14 cellular contexts compared by ENCODE assay signal in the genomic region with DNA sequence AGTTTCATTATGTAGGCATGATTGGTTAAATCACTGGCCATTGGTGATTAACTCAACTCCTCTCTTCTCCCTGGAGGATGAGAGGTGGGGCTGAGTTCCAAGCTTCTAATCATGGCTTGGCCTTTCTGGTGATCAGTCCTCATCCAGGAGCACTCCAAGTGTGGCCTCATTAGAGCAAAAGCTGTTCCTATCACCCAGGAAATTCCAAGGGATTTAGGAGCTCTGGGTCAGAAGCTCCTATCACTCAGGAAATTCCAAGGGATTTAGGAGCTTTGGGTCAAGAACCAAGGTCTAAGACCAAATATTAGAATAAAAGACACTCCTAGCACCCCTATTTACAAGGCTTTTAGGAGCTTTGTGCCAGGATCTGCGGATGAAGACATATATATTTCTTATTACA.
DNase-seq lines count a peak whose midpoint lies in the region; ATAC-seq and TF ChIP-seq lines count a peak whose summit lies in the region.
"Had no signal": no experiment of that assay in that cellular context is flagged by ENCODE, and none has a peak within 500 bp of the region (broad histone marks: within the 10 kb centered on the region; RNA-seq: fewer than 3 reads in every experiment).

No MANE protein-coding gene starts in this region.

- no peaks in the 10 kb centered on the region for H3F3A ChIP-seq in smooth muscle cell (ENCODE audit: low read depth)

- no peaks in the 10 kb centered on the region for H3K9me3 ChIP-seq in MG63
- no peaks in the 10 kb centered on the region for H3K9me3 ChIP-seq in smooth muscle cell (replicated peaks; ENCODE audit: low read depth)
- H3K9me3 ChIP-seq: BLaER1, HAP-1 had no signal

- H3K4me3 ChIP-seq in MG63: no peak overlapping the region
- H3K4me3 ChIP-seq in fibroblast of villous mesenchyme (ENCODE audit: low read depth, low read length): no peak overlapping the region
- H3K4me3 ChIP-seq in smooth muscle cell: no peak overlapping the region
- H3K4me3 ChIP-seq: BLaER1, HAP-1 had no signal

- WGBS in smooth muscle cell (ENCODE audit: low lambda C conversion rate): 90% methylated on average over 1 of the region's 1 CpG

- no peak for ATAC-seq in HG03045 (IDR thresholded peaks at IDR 0.05; ENCODE audit: unreplicated experiment)

- H2AFZ ChIP-seq in smooth muscle cell (ENCODE audit: low read depth): no peak overlapping the region

- H3K9ac ChIP-seq in smooth muscle cell (ENCODE audit: low read depth): no peak overlapping the region
- H3K9ac ChIP-seq: BLaER1 had no signal

- peaks cover 8% of the 10 kb centered on the region for H3K4me1 ChIP-seq in smooth muscle cell (ENCODE audit: low read depth)
- H3K4me1 ChIP-seq: BLaER1, HAP-1 had no signal

- H3K4me2 ChIP-seq in smooth muscle cell: peak overlapping the region; percentile 41
- H3K4me2 ChIP-seq: BLaER1 had no signal

- peak; percentile 30 for DNase-seq in ELF-1 (ENCODE audit: low read depth, low spot score)
- peak; percentile 49 for DNase-seq in MG63
- DNase-seq in fibroblast of villous mesenchyme (ENCODE audit: low read depth): peak; percentile 80
- DNase-seq in smooth muscle cell (lab: John Stamatoyannopoulos, UW; ENCODE audit: unreplicated experiment): no peak
- no peak for DNase-seq in NCI-H1417 treated with DMSO at 0.1 percent for 48 hours (lab: John Stamatoyannopoulos, UW)
- no peak for DNase-seq in activated CD4-positive, CD25-positive, alpha-beta regulatory T cell (lab: John Stamatoyannopoulos, UW)
- DNase-seq: AML-193; CD8-positive, alpha-beta memory T cell; GDM1; HFFc6; KG1 had no signal

- TF ChIP-seq CTCF in fibroblast of villous mesenchyme (IDR thresholded peaks at IDR 0.05; ENCODE audit: insufficient read depth, low read depth, low read length): no peak
- no peak for TF ChIP-seq CTCF in smooth muscle cell (IDR thresholded peaks at IDR 0.05; ENCODE audit: borderline replicate concordance, insufficient read depth, poor library complexity, severe bottlenecking)

- no peaks in the 10 kb centered on the region for H4K20me1 ChIP-seq in smooth muscle cell (ENCODE audit: low read depth)
- H4K20me1 ChIP-seq: BLaER1 had no signal

- no peaks in the 10 kb centered on the region for H3K79me2 ChIP-seq in smooth muscle cell (ENCODE audit: low read depth)

- H3K27me3 ChIP-seq in MG63 (no peaks in the 10 kb centered on the region), smooth muscle cell (ENCODE audit: low read depth) (no peaks in the 10 kb centered on the region)
- H3K27me3 ChIP-seq: BLaER1 had no signal

- H3K36me3 ChIP-seq in MG63 (no peaks in the 10 kb centered on the region), smooth muscle cell (ENCODE audit: low read depth) (no peaks in the 10 kb centered on the region)
- H3K36me3 ChIP-seq: BLaER1, HAP-1 had no signal

- H3K27ac ChIP-seq in smooth muscle cell (ENCODE audit: low read depth): no peak overlapping the region
- H3K27ac ChIP-seq: BLaER1 had no signal

Comparison
In these comparisons a context has a peak if more than half of its experiments do, and no peak if none do; other contexts are left out.
1. DNase-seq: peak in ELF-1 (single experiment), MG63 (single experiment) and fibroblast of villous mesenchyme (single experiment); none in smooth muscle cell (single experiment), NCI-H1417 treated with DMSO at 0.1 percent for 48 hours (single experiment) and activated CD4-positive, CD25-positive, alpha-beta regulatory T cell (0 of 4).